In genomic region chr17:39527220-39527813, GRCh38 we compare ENCODE assay signal across 8 cellular contexts.
DNase-seq lines count a peak whose midpoint lies in the region; ATAC-seq, FAIRE-seq and TF ChIP-seq lines count a peak whose summit lies in the region.

No MANE protein-coding gene starts in this region.

- no peaks in the 10 kb centered on the region for H3K27me3 ChIP-seq in lung (ENCODE audit: control insufficient read depth, insufficient read depth)

- H3K4me3 ChIP-seq in Jurkat, Clone E6-1 (ENCODE audit: low read length), result no peak overlapping the region
- H3K4me3 ChIP-seq in lung, result no peak overlapping the region

- TF ChIP-seq CTCF in D721Med (IDR thresholded peaks at IDR 0.05; ENCODE audit: insufficient read depth, missing control alignments) (peak; percentile 74), lung (IDR thresholded peaks at IDR 0.05; ENCODE audit: control extremely low read depth, extremely low read depth) (peak; percentile 20)

- peaks cover 0 to 4% of the 10 kb centered on the region in 2 donors for H3K4me1 ChIP-seq in lung (ENCODE audit: control insufficient read depth in 2 of 2, insufficient read depth in 2 of 2, low read length in 2 of 2)

- H3K27ac ChIP-seq in lung (ENCODE audit: low read depth in 1 of 2, low read length in 1 of 2), result no peak overlapping the region

- peaks cover 16 to 26% of the 10 kb centered on the region in 2 donors for H3K36me3 ChIP-seq in lung (ENCODE audit: control insufficient read depth in 2 of 2, insufficient read depth in 2 of 2, low read length in 2 of 2)

- 88 to 94% methylated on average over 7 of the region's 7 CpGs for WGBS in lung, 2 donors

- DNase-seq in D721Med (ENCODE audit: insufficient read length, low spot score) (no peak), astrocyte of the hippocampus (ENCODE audit: low read depth, low spot score) (peak; percentile 32), lung (ENCODE audit: low spot score) (no peak), GM19238 (ENCODE audit: insufficient read length, low spot score) (no peak), GOT3 (lab: John Stamatoyannopoulos, UW) (no peak)
- peak; percentile 20 for DNase-seq in Jurkat, Clone E6-1 (ENCODE audit: low read depth, low spot score)

- FAIRE-seq in D721Med (lab: Jason Lieb, UNC), result no peak

- ATAC-seq in lung (ENCODE audit: insufficient read depth, low FRiP score) (no peak), HG03039 (IDR thresholded peaks at IDR 0.05; ENCODE audit: unreplicated experiment) (no peak), HG02759 (IDR thresholded peaks at IDR 0.05; ENCODE audit: unreplicated experiment) (no peak)

- no peaks in the 10 kb centered on the region for H3K9me3 ChIP-seq in lung (ENCODE audit: control insufficient read depth in 2 of 2, insufficient read depth in 1 of 2, low read length in 1 of 2)

Comparison
In these comparisons a context has a peak if more than half of its experiments do, and no peak if none do; other contexts are left out.
1. DNase-seq: peak in Jurkat, Clone E6-1 (single experiment) and astrocyte of the hippocampus (single experiment); none in D721Med (single experiment), lung (single experiment), GM19238 (single experiment) and GOT3 (single experiment).